In genomic region chr7:2635810-2636701, GRCh38 we compare ENCODE assay signal across 10 cellular contexts. TPM values are rescaled to one million over a fixed set of nuclear protein-coding genes. Genes with fewer than 3 reads are reported as not detected.
DNase-seq lines count a peak whose midpoint lies in the region; ATAC-seq, FAIRE-seq and TF ChIP-seq lines count a peak whose summit lies in the region.
"Had no signal": no experiment of that assay in that cellular context is flagged by ENCODE, and none has a peak within 500 bp of the region (broad histone marks: within the 10 kb centered on the region; RNA-seq: fewer than 3 reads in every experiment).

No MANE protein-coding gene starts in this region.

- no TSS peak for BruUV-seq in MCF 10A (replicated peaks; lab: Mats Ljungman, UMichigan)

- H3K9ac ChIP-seq in astrocyte (ENCODE audit: low read length) = peak overlapping the region; percentile 44
- H3K9ac ChIP-seq in kidney (ENCODE audit: low read length in 2 of 2) = peak overlapping the region in 1 of 2 donors; percentile 55
- H3K9ac ChIP-seq: KMS-11 had no signal

- intact Hi-C loops in kidney (cut with DNase I) (no loop called here), MCF 10A (cut with micrococcal nuclease) (no loop called here)

- peaks cover 83% of the 10 kb centered on the region for H4K20me1 ChIP-seq in astrocyte (ENCODE audit: insufficient read depth, low read length)

- H3K4me3 ChIP-seq in astrocyte (ENCODE audit: insufficient read depth, low read depth, low read length) (no peak overlapping the region), kidney (ENCODE audit: low read length in 2 of 2) (peak overlapping the region; percentile 4 to 37)

- H3K27me3 Mint-ChIP-seq in astrocyte (ENCODE audit: low read depth, unreplicated experiment) (no peaks in the 10 kb centered on the region), MCF 10A (ENCODE audit: insufficient read depth, unreplicated experiment) (no peaks in the 10 kb centered on the region)
- H3K27me3 Mint-ChIP-seq in stimulated activated memory B cell treated with anti-CD40 and anti-IgM and Interleukin-4, amounts not matched to agents 10 μg/mL and 1 μg/mL and 100 μg/mL, for 72 hours = no peaks in the 10 kb centered on the region

- peaks cover 71% of the 10 kb centered on the region for H3K4me1 ChIP-seq in astrocyte (ENCODE audit: insufficient read depth, low read length)
- peaks cover 31 to 67% of the 10 kb centered on the region in 2 donors for H3K4me1 ChIP-seq in kidney (ENCODE audit: control insufficient read depth in 1 of 2, insufficient read depth in 1 of 2, low read depth in 1 of 2, low read length in 2 of 2)

- H3K27ac ChIP-seq in astrocyte (ENCODE audit: low read depth, low read length) = no peak overlapping the region
- H3K27ac ChIP-seq in kidney (ENCODE audit: low read depth in 2 of 2, low read length in 2 of 2) = peak overlapping the region; percentile 77 to 82
- H3K27ac ChIP-seq: KMS-11 had no signal

- CTCF ChIA-PET in MCF 10A (lab: Yijun Ruan, JAX) = no interaction called here

- peaks cover 87% of the 10 kb centered on the region for H3K79me2 ChIP-seq in astrocyte (ENCODE audit: insufficient read depth, low read length)

- H3K4me3 Mint-ChIP-seq in astrocyte (ENCODE audit: unreplicated experiment) = peak overlapping the region; percentile 68
- H3K4me3 Mint-ChIP-seq in stimulated activated memory B cell treated with anti-CD40 and anti-IgM and Interleukin-4, amounts not matched to agents 10 μg/mL and 1 μg/mL and 100 μg/mL, for 72 hours = peak overlapping the region; percentile 19
- no peak overlapping the region for H3K4me3 Mint-ChIP-seq in MCF 10A (ENCODE audit: unreplicated experiment)

- no peaks in the 10 kb centered on the region for H3K27me3 ChIP-seq in astrocyte (ENCODE audit: insufficient read depth, low read length)

- no peak for TF ChIP-seq CTCF in astrocyte (IDR thresholded peaks at IDR 0.05; ENCODE audit: insufficient read depth, low read depth, low read length)
- no peak for TF ChIP-seq CTCF in kidney (IDR thresholded peaks at IDR 0.05; ENCODE audit: borderline replicate concordance, extremely low read depth, insufficient read depth)
- TF ChIP-seq CTCF in MCF 10A (IDR thresholded peaks at IDR 0.05; ENCODE audit: unreplicated experiment) = no peak

- peaks cover 3% of the 10 kb centered on the region for H3K9me3 ChIP-seq in astrocyte (ENCODE audit: insufficient read depth, low read depth, low read length)
- no peaks in the 10 kb centered on the region for H3K9me3 ChIP-seq in kidney (ENCODE audit: control insufficient read depth in 1 of 2, low read length in 2 of 2)

- no peaks in the 10 kb centered on the region for H3K9me3 Mint-ChIP-seq in astrocyte (ENCODE audit: unreplicated experiment)
- no peaks in the 10 kb centered on the region for H3K9me3 Mint-ChIP-seq in stimulated activated memory B cell treated with anti-CD40 and anti-IgM and Interleukin-4, amounts not matched to agents 10 μg/mL and 1 μg/mL and 100 μg/mL, for 72 hours
- no peaks in the 10 kb centered on the region for H3K9me3 Mint-ChIP-seq in MCF 10A (ENCODE audit: unreplicated experiment)

- FAIRE-seq in HTR-8/SVneo (lab: Jason Lieb, UNC) = peak; percentile 82
- no peak for FAIRE-seq in astrocyte (lab: Jason Lieb, UNC)
- FAIRE-seq in kidney (lab: Jason Lieb, UNC) = no peak

- POLR2A ChIA-PET in MCF 10A (lab: Yijun Ruan, JAX) = no interaction called here

- peak overlapping the region; percentile 50 for H3K4me2 ChIP-seq in astrocyte (ENCODE audit: low read length)
- H3K4me2 ChIP-seq: KMS-11 had no signal

- ATAC-seq in stimulated activated memory B cell treated with anti-CD40 and anti-IgM and Interleukin-4, amounts not matched to agents 10 μg/mL and 1 μg/mL and 100 μg/mL, for 72 hours = no peak

- H3K36me3 Mint-ChIP-seq in astrocyte (ENCODE audit: low read depth, unreplicated experiment) = peaks cover 4% of the 10 kb centered on the region
- H3K36me3 Mint-ChIP-seq in stimulated activated memory B cell treated with anti-CD40 and anti-IgM and Interleukin-4, amounts not matched to agents 10 μg/mL and 1 μg/mL and 100 μg/mL, for 72 hours = peaks cover 5% of the 10 kb centered on the region
- no peaks in the 10 kb centered on the region for H3K36me3 Mint-ChIP-seq in MCF 10A (ENCODE audit: insufficient read depth, unreplicated experiment)

- DNase-seq in HTR-8/SVneo (ENCODE audit: insufficient read length, low spot score) = no peak
- DNase-seq in astrocyte (ENCODE audit: low read depth) = no peak
- DNase-seq in kidney = peak; percentile 75
- DNase-seq in NCI-H1105 (lab: John Stamatoyannopoulos, UW) = no peak
- DNase-seq in DMS114 treated with DMSO at 0.1 percent for 48 hours (lab: John Stamatoyannopoulos, UW; ENCODE audit: unreplicated experiment) = no peak
- no peak for DNase-seq in MCF 10A (ENCODE audit: unreplicated experiment)
- DNase-seq in DMS53 (lab: John Stamatoyannopoulos, UW) = no peak
- DNase-seq: DMS79 had no signal

- H3K36me3 ChIP-seq in astrocyte (ENCODE audit: insufficient read depth, low read length) = no peaks in the 10 kb centered on the region
- H3K36me3 ChIP-seq in kidney (ENCODE audit: control insufficient read depth in 1 of 2, insufficient read depth in 2 of 2, low read length in 2 of 2) = no peaks in the 10 kb centered on the region

- H2AFZ ChIP-seq in astrocyte (ENCODE audit: low read depth, low read length) = no peak overlapping the region

- peak overlapping the region; percentile 66 for H3K27ac Mint-ChIP-seq in astrocyte (ENCODE audit: unreplicated experiment)
- peak overlapping the region; percentile 93 for H3K27ac Mint-ChIP-seq in stimulated activated memory B cell treated with anti-CD40 and anti-IgM and Interleukin-4, amounts not matched to agents 10 μg/mL and 1 μg/mL and 100 μg/mL, for 72 hours
- no peak overlapping the region for H3K27ac Mint-ChIP-seq in MCF 10A (ENCODE audit: low read depth, unreplicated experiment)

- H3K4me1 Mint-ChIP-seq in astrocyte (ENCODE audit: low read depth, unreplicated experiment) (peaks cover 8% of the 10 kb centered on the region), MCF 10A (ENCODE audit: insufficient read depth, unreplicated experiment) (peaks cover 9% of the 10 kb centered on the region)
- peaks cover 92% of the 10 kb centered on the region for H3K4me1 Mint-ChIP-seq in stimulated activated memory B cell treated with anti-CD40 and anti-IgM and Interleukin-4, amounts not matched to agents 10 μg/mL and 1 μg/mL and 100 μg/mL, for 72 hours

RNA-seq across cellular contexts. Expression of gene TTYH3, which starts 4.3 kb away (rescaled TPM):
- 264 and 273 TPM in 2 replicates for total RNA-seq in astrocyte
- 55.0 TPM for total RNA-seq in kidney
- polyA plus RNA-seq in kidney (ENCODE audit: insufficient read depth, low read depth, low replicate concordance) = 22.5 TPM
- total RNA-seq in MCF 10A (2022) = 20.9 and 34.7 TPM in 2 replicates

RNA-seq across cellular contexts. Expression of gene AMZ1, which starts 51.9 kb away (rescaled TPM):
- total RNA-seq in astrocyte (3.4 and 5.7 TPM in 2 replicates), kidney (0.16 TPM), MCF 10A (2022) (not detected in 2 replicates)
- not detected for polyA plus RNA-seq in kidney (ENCODE audit: insufficient read depth, low read depth, low replicate concordance)
